In genomic region chr7:100578246-100579183, GRCh38 we compare ENCODE assay signal across 29 cellular contexts. TPM values are rescaled to one million over a fixed set of nuclear protein-coding genes. Genes with fewer than 3 reads are reported as not detected.
DNase-seq lines count a peak whose midpoint lies in the region; ATAC-seq and TF ChIP-seq lines count a peak whose summit lies in the region.
"Had no signal": no experiment of that assay in that cellular context is flagged by ENCODE, and none has a peak within 500 bp of the region (broad histone marks: within the 10 kb centered on the region; RNA-seq: fewer than 3 reads in every experiment).

No MANE protein-coding gene starts in this region.

- H3K9me3 Mint-ChIP-seq in endothelial cell (ENCODE audit: unreplicated experiment) = no peaks in the 10 kb centered on the region
- H3K9me3 Mint-ChIP-seq in stimulated activated naive B cell treated with anti-CD40 and anti-IgM and Interleukin-4, amounts not matched to agents 10 μg/mL and 1 μg/mL and 100 μg/mL, for 72 hours = no peaks in the 10 kb centered on the region
- H3K9me3 Mint-ChIP-seq: CD8-positive, alpha-beta memory T cell; central memory CD8-positive, alpha-beta T cell; dendritic cell treated with granulocyte-macrophage colony-stimulating factor and Interleukin-4, amounts not matched to agents 40 ng/mL and 50 ng/mL, for 4 days had no signal

- H3K4me1 Mint-ChIP-seq in endothelial cell (ENCODE audit: unreplicated experiment) = peaks cover 12% of the 10 kb centered on the region
- H3K4me1 Mint-ChIP-seq in stimulated activated naive B cell treated with anti-CD40 and anti-IgM and Interleukin-4, amounts not matched to agents 10 μg/mL and 1 μg/mL and 100 μg/mL, for 72 hours = peaks cover 10 to 13% of the 10 kb centered on the region in 2 donors

- no peak for TF ChIP-seq CTCF in endothelial cell (IDR thresholded peaks at IDR 0.05; ENCODE audit: unreplicated experiment)

- intact Hi-C loops in right cardiac atrium (cut with DNase I) = no loop called here
- intact Hi-C loops in cardiac septum (cut with DNase I) = no loop called here

- H3K27ac Mint-ChIP-seq in endothelial cell (ENCODE audit: unreplicated experiment) = peak overlapping the region; percentile 24
- peak overlapping the region; percentile 43 for H3K27ac Mint-ChIP-seq in stimulated activated naive B cell treated with anti-CD40 and anti-IgM and Interleukin-4, amounts not matched to agents 10 μg/mL and 1 μg/mL and 100 μg/mL, for 72 hours
- H3K27ac Mint-ChIP-seq: B cell; dendritic cell treated with granulocyte-macrophage colony-stimulating factor and Interleukin-4, amounts not matched to agents 40 ng/mL and 50 ng/mL, for 4 days; progenitor cell of endocrine pancreas had no signal

- DNase-seq in right cardiac atrium (peak in 2 of 3 donors; percentile 12 to 43), cardiac septum (ENCODE audit: low spot score) (no peak), endothelial cell (ENCODE audit: low spot score) (no peak), SJCRH30 (no peak)
- DNase-seq in stimulated activated naive B cell treated with anti-CD40 and anti-IgM and Interleukin-4, amounts not matched to agents 10 μg/mL and 1 μg/mL and 100 μg/mL, for 72 hours = no peak
- DNase-seq: ACHN; activated CD4-positive, alpha-beta T cell treated with anti-CD3 and anti-CD28 coated beads for 48 hours; activated effector memory CD4-positive, alpha-beta T cell treated with Interleukin-2 at 50 U/mL for 16 hours; activated T-cell treated with anti-CD3 and anti-CD28 coated beads for 4 hours; foreskin fibroblast; GOT3; head of caudate nucleus; islet precursor cell; left ventricle myocardium inferior; NCI-H1092; NCI-H1694 treated with DMSO at 0.1 percent for 48 hours; NCI-H446 treated with DMSO at 0.1 percent for 48 hours; NCI-H82; Peyer's patch; stimulated activated CD4-positive, alpha-beta T cell treated with anti-CD3 and anti-CD28 coated beads, Interleukin-4, amount 100 ng/mL, for 1 hour had no signal

- ATAC-seq in right cardiac atrium = no peak
- ATAC-seq in stimulated activated naive B cell treated with anti-CD40 and anti-IgM and Interleukin-4, amounts not matched to agents 10 μg/mL and 1 μg/mL and 100 μg/mL, for 72 hours (replicated peaks) = no peak
- no peak for ATAC-seq in GM18868 (IDR thresholded peaks at IDR 0.05; ENCODE audit: unreplicated experiment)

- peaks cover 8% of the 10 kb centered on the region for H3K36me3 Mint-ChIP-seq in endothelial cell (ENCODE audit: low read depth, unreplicated experiment)
- H3K36me3 Mint-ChIP-seq in stimulated activated naive B cell treated with anti-CD40 and anti-IgM and Interleukin-4, amounts not matched to agents 10 μg/mL and 1 μg/mL and 100 μg/mL, for 72 hours = peaks cover 50 to 56% of the 10 kb centered on the region in 2 donors

- H3K4me1 ChIP-seq in right cardiac atrium (ENCODE audit: control insufficient read depth, insufficient read depth, low read length) (no peaks in the 10 kb centered on the region), SJCRH30 (peaks cover 2% of the 10 kb centered on the region)
- H3K4me1 ChIP-seq: SJSA1 had no signal

- no peak overlapping the region for H3K4me3 Mint-ChIP-seq in endothelial cell (ENCODE audit: unreplicated experiment)
- H3K4me3 Mint-ChIP-seq in stimulated activated naive B cell treated with anti-CD40 and anti-IgM and Interleukin-4, amounts not matched to agents 10 μg/mL and 1 μg/mL and 100 μg/mL, for 72 hours = no peak overlapping the region
- H3K4me3 Mint-ChIP-seq: B cell; CD8-positive, alpha-beta memory T cell; central memory CD8-positive, alpha-beta T cell; dendritic cell treated with granulocyte-macrophage colony-stimulating factor and Interleukin-4, amounts not matched to agents 40 ng/mL and 50 ng/mL, for 4 days had no signal

- peaks cover 19% of the 10 kb centered on the region for H3K27me3 Mint-ChIP-seq in endothelial cell (ENCODE audit: unreplicated experiment)
- no peaks in the 10 kb centered on the region for H3K27me3 Mint-ChIP-seq in stimulated activated naive B cell treated with anti-CD40 and anti-IgM and Interleukin-4, amounts not matched to agents 10 μg/mL and 1 μg/mL and 100 μg/mL, for 72 hours
- H3K27me3 Mint-ChIP-seq: B cell; CD8-positive, alpha-beta memory T cell; central memory CD8-positive, alpha-beta T cell; progenitor cell of endocrine pancreas had no signal

- H3K27ac ChIP-seq in right cardiac atrium (ENCODE audit: low read length) (no peak overlapping the region), SJCRH30 (no peak overlapping the region)
- H3K27ac ChIP-seq: esophagus muscularis mucosa, left ventricle myocardium inferior, Peyer's patch, SJSA1 had no signal

- no peak overlapping the region for H3K4me3 ChIP-seq in right cardiac atrium (ENCODE audit: low read length)
- H3K4me3 ChIP-seq in SJCRH30 = no peak overlapping the region
- H3K4me3 ChIP-seq: esophagus muscularis mucosa, left ventricle myocardium inferior, Peyer's patch, SJSA1, tibial nerve had no signal

- H3K36me3 ChIP-seq in SJCRH30 = peaks cover 56% of the 10 kb centered on the region

- 92% methylated on average over 28 of the region's 28 CpGs for WGBS in right cardiac atrium

- H3K27me3 ChIP-seq in right cardiac atrium (ENCODE audit: control insufficient read depth, insufficient read depth) (no peaks in the 10 kb centered on the region), SJCRH30 (no peaks in the 10 kb centered on the region)
- H3K27me3 ChIP-seq: Peyer's patch, SJSA1, tibial nerve had no signal

- no peaks in the 10 kb centered on the region for H3K9me3 ChIP-seq in right cardiac atrium (ENCODE audit: control insufficient read depth, low read length)
- H3K9me3 ChIP-seq in SJCRH30 (replicated peaks) = no peaks in the 10 kb centered on the region
- H3K9me3 ChIP-seq: esophagus muscularis mucosa, left ventricle myocardium inferior, Peyer's patch, SJSA1, tibial nerve had no signal

RNA-seq across cellular contexts. Expression of gene SAP25, which starts 4.8 kb away (rescaled TPM):
- 1 to 10 TPM in 2 of 4 donors, under 1 TPM in 1, not detected in 1; 0.81 to 1.4 (median 1.3) TPM for total RNA-seq in right cardiac atrium
- 0.79 TPM for polyA plus RNA-seq in right cardiac atrium
- total RNA-seq in cardiac septum = not detected
- 2.6 TPM for total RNA-seq in endothelial cell (ENCODE audit: unreplicated experiment)
- total RNA-seq in SJCRH30 (2014; rRNA removed; shearing (Covaris generic)) = 0.30 and 1.2 TPM in 2 replicates
- total RNA-seq: SJSA1 had no signal

RNA-seq across cellular contexts. Expression of gene LRCH4, which starts 7.4 kb away (rescaled TPM):
- total RNA-seq in right cardiac atrium (10 to 100 TPM; 29.0 to 36.0 (median 32.4) TPM), cardiac septum (25.8 TPM), endothelial cell (ENCODE audit: unreplicated experiment) (89.7 TPM)
- polyA plus RNA-seq in right cardiac atrium = 33.4 TPM
- total RNA-seq in SJCRH30 (2014; rRNA removed; shearing (Covaris generic)) = 19.8 and 33.2 TPM in 2 replicates

RNA-seq across cellular contexts. Expression of gene FBXO24, which starts 7.6 kb away (rescaled TPM):
- total RNA-seq in right cardiac atrium = 1 to 10 TPM in 1 of 4 donors, under 1 TPM in 2, not detected in 1; 0.74 to 1.0 (median 0.76) TPM
- polyA plus RNA-seq in right cardiac atrium = 0.27 TPM
- 0.40 TPM for total RNA-seq in cardiac septum
- total RNA-seq in endothelial cell (ENCODE audit: unreplicated experiment) = 1.3 TPM
- 0.10 TPM in 1 of 2 replicates, not detected in the other for total RNA-seq in SJCRH30 (2014; rRNA removed; shearing (Covaris generic))
- polyA plus RNA-seq: CD8-positive, alpha-beta memory T cell had no signal

RNA-seq across cellular contexts. Expression of gene PCOLCE, which starts 23.6 kb away (rescaled TPM):
- total RNA-seq in right cardiac atrium = 10 to 100 TPM; 44.0 to 81.7 (median 57.4) TPM
- polyA plus RNA-seq in right cardiac atrium = 41.2 TPM
- 39.5 TPM for total RNA-seq in cardiac septum
- 4.4 TPM for total RNA-seq in endothelial cell (ENCODE audit: unreplicated experiment)
- total RNA-seq in SJCRH30 (2014; rRNA removed; shearing (Covaris generic)) = 41.2 and 43.4 TPM in 2 replicates

RNA-seq across cellular contexts. Expression of gene MOSPD3, which starts 33.8 kb away (rescaled TPM):
- total RNA-seq in right cardiac atrium = 10 to 100 TPM; 11.1 to 13.7 (median 11.9) TPM
- 13.8 TPM for polyA plus RNA-seq in right cardiac atrium
- 9.2 TPM for total RNA-seq in cardiac septum
- total RNA-seq in endothelial cell (ENCODE audit: unreplicated experiment) = 31.7 TPM
- total RNA-seq in SJCRH30 (2014; rRNA removed; shearing (Covaris generic)) = 13.8 and 13.9 TPM in 2 replicates

Comparison
In these comparisons a context has a peak if more than half of its experiments do, and no peak if none do; other contexts are left out.
1. DNase-seq: peak in right cardiac atrium (2 of 3); none in cardiac septum (single experiment), endothelial cell (single experiment), stimulated activated naive B cell treated with anti-CD40 and anti-IgM and Interleukin-4, amounts not matched to agents 10 μg/mL and 1 μg/mL and 100 μg/mL, for 72 hours (single experiment) and SJCRH30 (0 of 2).